In genomic region chr17:40818733-40819527, GRCh38 we compare ENCODE assay signal across 8 cellular contexts. TPM values are rescaled to one million over a fixed set of nuclear protein-coding genes. Genes with fewer than 3 reads are reported as not detected.
A peak's percentile ranks its signal among the peaks of the same experiment; 100 is the strongest.
DNase-seq lines count a peak whose midpoint lies in the region; ATAC-seq and TF ChIP-seq lines count a peak whose summit lies in the region.

No MANE protein-coding gene starts in this region.

- no peak for TF ChIP-seq CTCF in GM10248 (IDR thresholded peaks at IDR 0.05; ENCODE audit: control extremely low read depth, extremely low read depth, low read depth, missing control alignments)

- peak overlapping the region; percentile 91 for H3K27ac Mint-ChIP-seq in T-helper 2 cell treated with Interferon-gamma antibody and Interleukin-4, amounts not matched to agents 5 μg/mL and 100 μg/mL, for 36 hours

- H3K9me3 Mint-ChIP-seq in T-helper 2 cell treated with Interferon-gamma antibody and Interleukin-4, amounts not matched to agents 5 μg/mL and 100 μg/mL, for 36 hours = peaks cover 21% of the 10 kb centered on the region

- ATAC-seq in HG02759 (IDR thresholded peaks at IDR 0.05; ENCODE audit: unreplicated experiment) = peak; percentile 91
- ATAC-seq in aorta (ENCODE audit: low FRiP score) = peak; percentile 93

- no peaks in the 10 kb centered on the region for H3K27me3 ChIP-seq in aorta (ENCODE audit: control insufficient read depth in 1 of 2, insufficient read depth in 2 of 2, low read length in 1 of 2)

- POLR2A ChIA-PET in GM10248 (lab: Yijun Ruan, JAX) = interaction anchor here (0.5 to 1.1 kb wide), 3 partner anchors 9 to 869 kb away, joined by 3 read pairs; no protein-coding TSS in a partner anchor

- H3K9me3 ChIP-seq in aorta (ENCODE audit: control insufficient read depth, low read length) = no peaks in the 10 kb centered on the region

- intact Hi-C loops in aorta (cut with DNase I) = loop anchor here in 1 of 2 donors (5.0 kb wide), 1 partner anchor 723 kb away; no protein-coding TSS in a partner anchor

- peak overlapping the region; percentile 95 for H3K4me3 Mint-ChIP-seq in T-helper 2 cell treated with Interferon-gamma antibody and Interleukin-4, amounts not matched to agents 5 μg/mL and 100 μg/mL, for 36 hours

- DNase-seq in GM10248 (ENCODE audit: extremely low spot score) (peak; percentile 85), NCI-H146 (lab: John Stamatoyannopoulos, UW) (peak; percentile 80), anterior cingulate cortex (lab: John Stamatoyannopoulos, UW) (peak in 55 of 58 donors; percentile 18 to 82 (median 64)), hepatic stellate cell (ENCODE audit: low spot score) (peak; percentile 61), renal cortical epithelial cell (ENCODE audit: low read depth) (peak; percentile 52), aorta (peak; percentile 86 to 95)
- peak; percentile 90 for DNase-seq in T-helper 2 cell treated with Interferon-gamma antibody and Interleukin-4, amounts not matched to agents 5 μg/mL and 100 μg/mL, for 36 hours (ENCODE audit: low spot score)

- no peaks in the 10 kb centered on the region for H3K4me1 ChIP-seq in aorta (ENCODE audit: control insufficient read depth in 1 of 2, insufficient read depth in 2 of 2, low read length in 2 of 2)

- peaks cover 28% of the 10 kb centered on the region for H3K4me1 Mint-ChIP-seq in T-helper 2 cell treated with Interferon-gamma antibody and Interleukin-4, amounts not matched to agents 5 μg/mL and 100 μg/mL, for 36 hours (ENCODE audit: low read depth)

- peaks cover 7% of the 10 kb centered on the region for H3K27me3 Mint-ChIP-seq in T-helper 2 cell treated with Interferon-gamma antibody and Interleukin-4, amounts not matched to agents 5 μg/mL and 100 μg/mL, for 36 hours (ENCODE audit: low read depth)

- H3K4me3 ChIP-seq in aorta (ENCODE audit: low read length in 2 of 2) = peak overlapping the region; percentile 77 to 78

- WGBS in aorta, 2 donors = 1 to 2% methylated on average over 34 to 73 of the region's 73 CpGs

- H3K36me3 ChIP-seq in aorta (ENCODE audit: control insufficient read depth in 1 of 2, insufficient read depth in 2 of 2, low read length in 1 of 2) = no peaks in the 10 kb centered on the region

- peaks cover 37% of the 10 kb centered on the region for H3K36me3 Mint-ChIP-seq in T-helper 2 cell treated with Interferon-gamma antibody and Interleukin-4, amounts not matched to agents 5 μg/mL and 100 μg/mL, for 36 hours (ENCODE audit: low read depth)

- CTCF ChIA-PET in GM10248 (lab: Yijun Ruan, JAX) = interaction anchor here (0.7 to 3.3 kb wide), 10 partner anchors 9 to 847 kb away, joined by 3 to 17 read pairs (median 4); no protein-coding TSS in a partner anchor

- peak overlapping the region; percentile 57 to 85 for H3K27ac ChIP-seq in aorta (ENCODE audit: low read depth in 1 of 2, low read length in 2 of 2)

RNA-seq across cellular contexts. Expression of gene KRT10, which starts 3.5 kb away (rescaled TPM):
- total RNA-seq in renal cortical epithelial cell (3.6 and 4.6 TPM in 2 replicates), aorta (10 to 100 TPM; 35.3 to 39.3 TPM)
- polyA plus RNA-seq in aorta = 10 to 100 TPM; 39.3 to 39.7 TPM

RNA-seq across cellular contexts. Expression of gene KRT28, which starts 19.2 kb away (rescaled TPM):
- total RNA-seq in renal cortical epithelial cell = not detected in 2 replicates
- total RNA-seq in aorta = not detected
- polyA plus RNA-seq in aorta = not detected

RNA-seq across cellular contexts. Expression of gene KRT27, which starts 36.6 kb away (rescaled TPM):
- total RNA-seq in renal cortical epithelial cell (not detected in 2 replicates), aorta (not detected)
- polyA plus RNA-seq in aorta = not detected

RNA-seq across cellular contexts. Expression of gene KRT26, which starts 46.9 kb away (rescaled TPM):
- total RNA-seq in renal cortical epithelial cell (not detected in 2 replicates), aorta (not detected)
- polyA plus RNA-seq in aorta = not detected

RNA-seq across cellular contexts. Expression of gene KRT12, which starts 48.1 kb away (rescaled TPM):
- total RNA-seq in renal cortical epithelial cell = not detected in 2 replicates
- not detected for total RNA-seq in aorta
- polyA plus RNA-seq in aorta = 1 to 10 TPM in 1 of 2 donors, not detected in 1; 1.0 TPM

Comparison
In these comparisons a context has a peak if more than half of its experiments do, and no peak if none do; other contexts are left out.
1. Peak in every context shown above with its lines: DNase-seq, ATAC-seq, H3K4me3 ChIP-seq and H3K27ac ChIP-seq.